ENCODE assay signal across 15 cellular contexts in genomic region chr1:35575401-35575958, GRCh38. TPM values are rescaled to one million over a fixed set of nuclear protein-coding genes. Genes with fewer than 3 reads are reported as not detected.
A peak's percentile ranks its signal among the peaks of the same experiment; 100 is the strongest.
DNase-seq lines count a peak whose midpoint lies in the region; ATAC-seq and TF ChIP-seq lines count a peak whose summit lies in the region.
"Had no signal": no experiment of that assay in that cellular context is flagged by ENCODE, and none has a peak within 500 bp of the region (broad histone marks: within the 10 kb centered on the region; RNA-seq: fewer than 3 reads in every experiment).

No MANE protein-coding gene starts in this region.

- no peak overlapping the region for H3K9ac ChIP-seq in mesenchymal stem cell (ENCODE audit: low read length)

- peak overlapping the region; percentile 44 to 87 (median 81) for H3K4me3 Mint-ChIP-seq in CD8-positive, alpha-beta memory T cell
- H3K4me3 Mint-ChIP-seq in central memory CD8-positive, alpha-beta T cell = peak overlapping the region; percentile 83
- H3K4me3 Mint-ChIP-seq in natural killer cell treated with Interleukin-12 subunit alpha and Interleukin-12 subunit beta and Interleukin-15 and Interleukin-18, amount 100 ng/mL, for 72 hours = peak overlapping the region; percentile 95

- no peaks in the 10 kb centered on the region for H3K79me1 ChIP-seq in mesenchymal stem cell (replicated peaks; ENCODE audit: low read length, poor library complexity, severe bottlenecking)

- H2AK5ac ChIP-seq in mesenchymal stem cell (ENCODE audit: low read length, severe bottlenecking) = no peak overlapping the region

- peak overlapping the region in 7 of 8 donors; percentile 0 to 85 (median 27) for H3K27ac Mint-ChIP-seq in CD8-positive, alpha-beta memory T cell
- H3K27ac Mint-ChIP-seq in central memory CD8-positive, alpha-beta T cell (ENCODE audit: low read depth) = peak overlapping the region; percentile 88
- H3K27ac Mint-ChIP-seq in natural killer cell treated with Interleukin-12 subunit alpha and Interleukin-12 subunit beta and Interleukin-15 and Interleukin-18, amount 100 ng/mL, for 72 hours = peak overlapping the region; percentile 15 to 86
- H3K27ac Mint-ChIP-seq: activated naive CD4-positive, alpha-beta T cell treated with anti-CD3 and anti-CD28 coated beads for 36 hours had no signal

- POLR2A ChIA-PET in CD8-positive, alpha-beta memory T cell (lab: Charles Lee) = no interaction called here

- ATAC-seq in central memory CD8-positive, alpha-beta T cell (replicated peaks; ENCODE audit: extremely low read depth, poor library complexity, severe bottlenecking) = no peak
- no peak for ATAC-seq in natural killer cell treated with Interleukin-12 subunit alpha and Interleukin-12 subunit beta and Interleukin-15 and Interleukin-18, amount 100 ng/mL, for 72 hours
- no peak for ATAC-seq in HG03039 (IDR thresholded peaks at IDR 0.05; ENCODE audit: unreplicated experiment)
- no peak for ATAC-seq in activated CD4-positive, CD25-positive, alpha-beta regulatory T cell treated with anti-CD3 and anti-CD28 coated beads, Interleukin-2, amount 50 U/mL, for 24 hours
- ATAC-seq: SK-N-SH treated with all-trans-retinoic acid at 6 μM for 48 hours had no signal

- no peak overlapping the region for H2BK12ac ChIP-seq in mesenchymal stem cell (ENCODE audit: low read length in 2 of 2)

- H3K4me3 ChIP-seq in CD8-positive, alpha-beta memory T cell (ENCODE audit: low read length) = no peak overlapping the region
- no peak overlapping the region for H3K4me3 ChIP-seq in mesenchymal stem cell (ENCODE audit: insufficient read depth in 1 of 2, low read depth in 1 of 2, low read length in 2 of 2)
- H3K4me3 ChIP-seq: ovary, upper lobe of right lung had no signal

- no peak for DNase-seq in CD8-positive, alpha-beta memory T cell
- DNase-seq in central memory CD8-positive, alpha-beta T cell (ENCODE audit: low spot score in 2 of 2) = no peak
- DNase-seq in natural killer cell treated with Interleukin-12 subunit alpha and Interleukin-12 subunit beta and Interleukin-15 and Interleukin-18, amount 100 ng/mL, for 72 hours (ENCODE audit: low spot score) = no peak
- DNase-seq in NCI-H345 (lab: John Stamatoyannopoulos, UW) (no peak), mesenchymal stem cell (no peak)
- DNase-seq: activated naive CD4-positive, alpha-beta T cell treated with anti-CD3 and anti-CD28 coated beads for 36 hours; head of caudate nucleus; midbrain; ovary; small intestine had no signal

- H3K27me3 Mint-ChIP-seq in CD8-positive, alpha-beta memory T cell = peaks cover 0 to 2% of the 10 kb centered on the region in 2 donors
- no peaks in the 10 kb centered on the region for H3K27me3 Mint-ChIP-seq in central memory CD8-positive, alpha-beta T cell
- no peaks in the 10 kb centered on the region for H3K27me3 Mint-ChIP-seq in natural killer cell treated with Interleukin-12 subunit alpha and Interleukin-12 subunit beta and Interleukin-15 and Interleukin-18, amount 100 ng/mL, for 72 hours

- H4K91ac ChIP-seq in mesenchymal stem cell (ENCODE audit: low read length) = no peak overlapping the region

- peaks cover 0 to 3% (median 0%) of the 10 kb centered on the region in 3 donors for H3K36me3 Mint-ChIP-seq in CD8-positive, alpha-beta memory T cell
- H3K36me3 Mint-ChIP-seq in central memory CD8-positive, alpha-beta T cell (ENCODE audit: insufficient read depth) = peaks cover 7% of the 10 kb centered on the region
- no peaks in the 10 kb centered on the region for H3K36me3 Mint-ChIP-seq in natural killer cell treated with Interleukin-12 subunit alpha and Interleukin-12 subunit beta and Interleukin-15 and Interleukin-18, amount 100 ng/mL, for 72 hours

- CTCF ChIA-PET in CD8-positive, alpha-beta memory T cell (lab: Charles Lee) = interaction anchor here (2.0 kb wide), 1 partner anchor 151 kb away, joined by 6 read pairs; no protein-coding TSS in a partner anchor

- H3K23ac ChIP-seq in mesenchymal stem cell (ENCODE audit: low read length in 2 of 2) = no peak overlapping the region

- peaks cover 25 to 37% (median 28%) of the 10 kb centered on the region in 3 donors for H3K4me1 Mint-ChIP-seq in CD8-positive, alpha-beta memory T cell
- H3K4me1 Mint-ChIP-seq in central memory CD8-positive, alpha-beta T cell = peaks cover 32% of the 10 kb centered on the region
- peaks cover 25 to 31% of the 10 kb centered on the region in 2 donors for H3K4me1 Mint-ChIP-seq in natural killer cell treated with Interleukin-12 subunit alpha and Interleukin-12 subunit beta and Interleukin-15 and Interleukin-18, amount 100 ng/mL, for 72 hours (ENCODE audit: low read depth in 2 of 2)

- peak overlapping the region; percentile 68 for H3K27ac ChIP-seq in C4-2B
- H3K27ac ChIP-seq in CD8-positive, alpha-beta memory T cell (ENCODE audit: low read depth, low read length) = no peak overlapping the region
- no peak overlapping the region for H3K27ac ChIP-seq in mesenchymal stem cell (ENCODE audit: low read length, poor library complexity, severe bottlenecking)
- H3K27ac ChIP-seq: ovary, upper lobe of right lung had no signal

- H3K36me3 ChIP-seq in CD8-positive, alpha-beta memory T cell (ENCODE audit: insufficient read depth, low read length) = no peaks in the 10 kb centered on the region
- peaks cover 0 to 4% of the 10 kb centered on the region in 2 experiments for H3K36me3 ChIP-seq in mesenchymal stem cell (ENCODE audit: control insufficient read depth in 1 of 2, insufficient read depth in 2 of 2, low read depth in 1 of 2, low read length in 2 of 2)
- H3K36me3 ChIP-seq: ovary, upper lobe of right lung had no signal

- H3K4me1 ChIP-seq in CD8-positive, alpha-beta memory T cell (ENCODE audit: insufficient read depth, low read length) = peaks cover 20% of the 10 kb centered on the region
- H3K4me1 ChIP-seq in mesenchymal stem cell (ENCODE audit: control insufficient read depth, insufficient read depth, low read depth, low read length) = peaks cover 22% of the 10 kb centered on the region

- H4K8ac ChIP-seq in mesenchymal stem cell (ENCODE audit: low read length) = no peak overlapping the region

- H3K4me2 ChIP-seq in mesenchymal stem cell (ENCODE audit: low read length, poor library complexity, severe bottlenecking) = no peak overlapping the region

- H3K27me3 ChIP-seq in CD8-positive, alpha-beta memory T cell (ENCODE audit: insufficient read depth, low read length, poor library complexity, severe bottlenecking) = no peaks in the 10 kb centered on the region
- peaks cover 65% of the 10 kb centered on the region in 2 experiments for H3K27me3 ChIP-seq in mesenchymal stem cell (ENCODE audit: control insufficient read depth in 1 of 2, insufficient read depth in 1 of 2, low read length in 2 of 2)
- H3K27me3 ChIP-seq: ovary had no signal

- H2BK15ac ChIP-seq in mesenchymal stem cell (ENCODE audit: low read depth, poor library complexity, severe bottlenecking) = no peak overlapping the region

- no peak for TF ChIP-seq CTCF in C4-2B (conservative IDR thresholded peaks at IDR 0.05)

- H2BK5ac ChIP-seq in mesenchymal stem cell (ENCODE audit: low read depth, low read length, poor library complexity, severe bottlenecking) = no peak overlapping the region

- H3K9me3 Mint-ChIP-seq in CD8-positive, alpha-beta memory T cell = no peaks in the 10 kb centered on the region
- H3K9me3 Mint-ChIP-seq in central memory CD8-positive, alpha-beta T cell = no peaks in the 10 kb centered on the region
- H3K9me3 Mint-ChIP-seq in natural killer cell treated with Interleukin-12 subunit alpha and Interleukin-12 subunit beta and Interleukin-15 and Interleukin-18, amount 100 ng/mL, for 72 hours = no peaks in the 10 kb centered on the region
- H3K9me3 Mint-ChIP-seq: activated naive CD4-positive, alpha-beta T cell treated with anti-CD3 and anti-CD28 coated beads for 36 hours had no signal

- no peak overlapping the region for H2BK120ac ChIP-seq in mesenchymal stem cell (ENCODE audit: low read depth, low read length)

- no peak overlapping the region for H3K14ac ChIP-seq in mesenchymal stem cell (ENCODE audit: low read length in 2 of 2)

- H2AFZ ChIP-seq in mesenchymal stem cell (ENCODE audit: low read depth, low read length) = no peak overlapping the region

- no peaks in the 10 kb centered on the region for H3K9me3 ChIP-seq in CD8-positive, alpha-beta memory T cell (ENCODE audit: low read length)
- H3K9me3 ChIP-seq in mesenchymal stem cell (ENCODE audit: control insufficient read depth, low read length) = no peaks in the 10 kb centered on the region
- H3K9me3 ChIP-seq: ovary, upper lobe of right lung had no signal

- WGBS in mesenchymal stem cell = 87% methylated on average over 6 of the region's 6 CpGs

- no peak overlapping the region for H3K4ac ChIP-seq in mesenchymal stem cell (ENCODE audit: low read depth in 1 of 2, low read length in 2 of 2)

- no peak overlapping the region for H3K18ac ChIP-seq in mesenchymal stem cell (ENCODE audit: low read depth in 1 of 2, low read length in 2 of 2)

RNA-seq across cellular contexts. Expression of gene TFAP2E, which starts 2.4 kb away (rescaled TPM):
- 1 to 10 TPM in 1 of 2 experiments, under 1 TPM in 1; 0.69 to 1.0 TPM for total RNA-seq in CD8-positive, alpha-beta memory T cell
- 0.41 TPM for polyA plus RNA-seq in CD8-positive, alpha-beta memory T cell
- 1 to 10 TPM; 3.3 to 5.1 TPM for total RNA-seq in natural killer cell treated with Interleukin-12 subunit alpha and Interleukin-12 subunit beta and Interleukin-15 and Interleukin-18, amount 100 ng/mL, for 72 hours
- polyA plus RNA-seq in mesenchymal stem cell (2013, experiment 1 of 2) = 0.11 TPM
- 0.10 TPM for polyA plus RNA-seq in mesenchymal stem cell (2013, experiment 2 of 2)

RNA-seq across cellular contexts. Expression of gene NCDN, which starts 17.9 kb away (rescaled TPM):
- total RNA-seq in CD8-positive, alpha-beta memory T cell = 10 to 100 TPM; 49.0 to 50.4 TPM
- 15.7 TPM for polyA plus RNA-seq in CD8-positive, alpha-beta memory T cell
- total RNA-seq in natural killer cell treated with Interleukin-12 subunit alpha and Interleukin-12 subunit beta and Interleukin-15 and Interleukin-18, amount 100 ng/mL, for 72 hours = 10 to 100 TPM; 42.2 to 59.6 TPM
- polyA plus RNA-seq in mesenchymal stem cell (2013, experiment 1 of 2) = 19.5 TPM
- polyA plus RNA-seq in mesenchymal stem cell (2013, experiment 2 of 2) = 20.1 TPM

RNA-seq across cellular contexts. Expression of gene KIAA0319L, which starts 18.3 kb away (rescaled TPM):
- 10 to 100 TPM; 28.5 to 30.4 TPM for total RNA-seq in CD8-positive, alpha-beta memory T cell
- polyA plus RNA-seq in CD8-positive, alpha-beta memory T cell = 29.3 TPM
- 10 to 100 TPM; 58.6 to 88.8 TPM for total RNA-seq in natural killer cell treated with Interleukin-12 subunit alpha and Interleukin-12 subunit beta and Interleukin-15 and Interleukin-18, amount 100 ng/mL, for 72 hours
- 37.8 TPM for polyA plus RNA-seq in mesenchymal stem cell (2013, experiment 1 of 2)
- 37.6 TPM for polyA plus RNA-seq in mesenchymal stem cell (2013, experiment 2 of 2)

Comparison
In these comparisons a context has a peak if more than half of its experiments do, and no peak if none do; other contexts are left out.
1. H3K27ac Mint-ChIP-seq: peak in every context shown above with its lines; median percentile 88 in central memory CD8-positive, alpha-beta T cell; 50 in natural killer cell treated with Interleukin-12 subunit alpha and Interleukin-12 subunit beta and Interleukin-15 and Interleukin-18, amount 100 ng/mL, for 72 hours; 27 in CD8-positive, alpha-beta memory T cell.